12 cellular contexts compared by ENCODE assay signal in genomic region chr14:99838555-99839193, GRCh38. TPM values are rescaled to one million over a fixed set of nuclear protein-coding genes. Genes with fewer than 3 reads are reported as not detected.
DNase-seq lines count a peak whose midpoint lies in the region; ATAC-seq and TF ChIP-seq lines count a peak whose summit lies in the region.
"Had no signal": no experiment of that assay in that cellular context is flagged by ENCODE, and none has a peak within 500 bp of the region (broad histone marks: within the 10 kb centered on the region; RNA-seq: fewer than 3 reads in every experiment).

No MANE protein-coding gene starts in this region.

- H3K9me3 ChIP-seq in cardiac muscle cell (ENCODE audit: low read depth) (no peaks in the 10 kb centered on the region), right atrium auricular region (no peaks in the 10 kb centered on the region), iPS-18a (ENCODE audit: control insufficient read depth, low read depth, low read length) (no peaks in the 10 kb centered on the region)

- no peak overlapping the region for H3K9ac ChIP-seq in iPS-18a (ENCODE audit: low read length)

- H3K27ac ChIP-seq in cardiac muscle cell (no peak overlapping the region), right atrium auricular region (no peak overlapping the region), VCaP (peak overlapping the region; percentile 51), iPS-18a (ENCODE audit: low read length) (no peak overlapping the region)

- no peaks in the 10 kb centered on the region for H3K27me3 ChIP-seq in cardiac muscle cell
- no peaks in the 10 kb centered on the region for H3K27me3 ChIP-seq in right atrium auricular region
- no peaks in the 10 kb centered on the region for H3K27me3 ChIP-seq in iPS-18a (ENCODE audit: control insufficient read depth, insufficient read depth, low read length)

- DNase-seq in cardiac muscle cell (ENCODE audit: low read depth in 1 of 2, low spot score in 1 of 2) (peak; percentile 44 to 75), right atrium auricular region (ENCODE audit: low spot score) (no peak), SK-N-DZ (ENCODE audit: low spot score) (no peak)
- DNase-seq: activated CD4-positive, alpha-beta T cell treated with anti-CD3 and anti-CD28 coated beads, Interleukin-2, amount 10 ng/mL, durations not matched to agents 7 days and 5 days; C1 segment of cervical spinal cord; mammary epithelial cell; MM.1S had no signal

- H3K4me1 ChIP-seq in cardiac muscle cell (ENCODE audit: low read depth) = peaks cover 46% of the 10 kb centered on the region
- H3K4me1 ChIP-seq in right atrium auricular region = peaks cover 0 to 39% of the 10 kb centered on the region in 2 donors
- peaks cover 37% of the 10 kb centered on the region for H3K4me1 ChIP-seq in iPS-18a (ENCODE audit: control insufficient read depth, low read depth, low read length)

- no peak for TF ChIP-seq CTCF in cardiac muscle cell (IDR thresholded peaks at IDR 0.05; ENCODE audit: low read depth, low read length)
- TF ChIP-seq CTCF in right atrium auricular region (IDR thresholded peaks at IDR 0.05) = no peak
- TF ChIP-seq CTCF in VCaP (conservative IDR thresholded peaks at IDR 0.05) = no peak

- H3K4me3 ChIP-seq in cardiac muscle cell (no peak overlapping the region), right atrium auricular region (no peak overlapping the region), iPS-18a (ENCODE audit: low read length) (peak overlapping the region; percentile 32)

- H3K36me3 ChIP-seq in cardiac muscle cell (no peaks in the 10 kb centered on the region), right atrium auricular region (no peaks in the 10 kb centered on the region), iPS-18a (ENCODE audit: control insufficient read depth, low read depth, low read length) (no peaks in the 10 kb centered on the region)

- ATAC-seq in HG03520 (IDR thresholded peaks at IDR 0.05; ENCODE audit: unreplicated experiment) (no peak), GM18867 (IDR thresholded peaks at IDR 0.05; ENCODE audit: unreplicated experiment) (no peak), GM19351 (IDR thresholded peaks at IDR 0.05; ENCODE audit: unreplicated experiment) (no peak)

RNA-seq across cellular contexts. Expression of gene EML1, which starts 45.5 kb away (rescaled TPM):
- total RNA-seq in cardiac muscle cell = 16.6 and 28.0 TPM in 2 replicates
- polyA plus RNA-seq in cardiac muscle cell = 16.7 and 16.9 TPM in 2 replicates
- total RNA-seq in right atrium auricular region = 10 to 100 TPM; 28.3 to 30.2 TPM
- polyA plus RNA-seq in SK-N-DZ (2014; cell fraction: cytosol; rRNA removed) = 15.2 and 15.4 TPM in 2 replicates
- polyA plus RNA-seq in SK-N-DZ (2014; cell fraction: nucleus; rRNA removed) = 11.4 and 12.6 TPM in 2 replicates

Comparison
In these comparisons a context has a peak if more than half of its experiments do, and no peak if none do; other contexts are left out.
1. DNase-seq: peak in cardiac muscle cell (2 of 2); none in right atrium auricular region (single experiment) and SK-N-DZ (single experiment).